In genomic region chr20:47785900-47786762, GRCh38 we compare ENCODE assay signal across 1 cellular context.
A peak's percentile ranks its signal among the peaks of the same experiment; 100 is the strongest.
TF ChIP-seq lines count a peak whose summit lies in the region.

No MANE protein-coding gene starts in this region.

TF ChIP-seq in HepG2, 621 proteins besides CTCF, POLR2A, EP300 and RAD21 (continued from another document and continues in another):
- TF ChIP-seq ZNF264 (CRISPR knock-in tag; IDR thresholded peaks at IDR 0.05) (peak; percentile 14; the same call in 1 of the 2 replicates), NFKBIZ (CRISPR knock-in tag; IDR thresholded peaks at IDR 0.05) (no peak), NRL (CRISPR knock-in tag; IDR thresholded peaks at IDR 0.05; ENCODE audit: borderline replicate concordance) (peak; percentile 22; the same call in 1 of the 2 replicates), ZBTB7B (CRISPR knock-in tag; IDR thresholded peaks at IDR 0.05) (peak; percentile 54), ETV5 (CRISPR knock-in tag; IDR thresholded peaks at IDR 0.05; ENCODE audit: borderline replicate concordance) (peak; percentile 42; the same call in 1 of the 2 replicates), XBP1 (CRISPR knock-in tag; IDR thresholded peaks at IDR 0.05) (0 out of 2 replicates have a peak, but pooled peaks have one; percentile 14), ZNF878 (CRISPR knock-in tag; IDR thresholded peaks at IDR 0.05) (no peak), ZNF607 (CRISPR knock-in tag; IDR thresholded peaks at IDR 0.05; ENCODE audit: borderline replicate concordance) (0 out of 2 replicates have a peak, but pooled peaks have one; percentile 27), RNF219 (CRISPR knock-in tag; IDR thresholded peaks at IDR 0.05) (no peak), POGK (CRISPR knock-in tag; conservative IDR thresholded peaks at IDR 0.05) (no peak; the same call in 1 of the 2 replicates), HNF4A (CRISPR knock-in tag; IDR thresholded peaks at IDR 0.05) (0 out of 2 replicates have a peak, but pooled peaks have one; percentile 17), ZNF501 (CRISPR knock-in tag; IDR thresholded peaks at IDR 0.05) (peak; percentile 52; the same call in 1 of the 2 replicates), GLI4 (CRISPR knock-in tag; IDR thresholded peaks at IDR 0.05; ENCODE audit: borderline replicate concordance) (peak; percentile 76; the same call in 1 of the 2 replicates), ATM (IDR thresholded peaks at IDR 0.05; ENCODE audit: borderline replicate concordance) (no peak), MAX (IDR thresholded peaks at IDR 0.05) (0 out of 2 replicates have a peak, but pooled peaks have one; percentile 45), CCAR2 (optimal IDR thresholded peaks at IDR 0.05; ENCODE audit: low read depth, low read length) (no peak), NAIF1 (CRISPR knock-in tag; IDR thresholded peaks at IDR 0.05; ENCODE audit: borderline replicate concordance) (no peak), NFKB2 (CRISPR knock-in tag; IDR thresholded peaks at IDR 0.05; ENCODE audit: borderline replicate concordance) (peak; percentile 41; the same call in 1 of the 2 replicates), KLF13 (CRISPR knock-in tag; IDR thresholded peaks at IDR 0.05) (no peak), UBTF (CRISPR knock-in tag; IDR thresholded peaks at IDR 0.05) (peak; percentile 86), PATZ1 (CRISPR knock-in tag; IDR thresholded peaks at IDR 0.05) (peak; percentile 72), ZNF263 (CRISPR knock-in tag; IDR thresholded peaks at IDR 0.05) (0 out of 2 replicates have a peak, but pooled peaks have one; percentile 29), SPEN (CRISPR knock-in tag; IDR thresholded peaks at IDR 0.05; ENCODE audit: low read depth) (peak; percentile 59; the same call in 1 of the 2 replicates), CREBL2 (CRISPR knock-in tag; IDR thresholded peaks at IDR 0.05; ENCODE audit: borderline replicate concordance) (peak; percentile 46; the same call in 1 of the 2 replicates)
- TF ChIP-seq, protein P1, sequence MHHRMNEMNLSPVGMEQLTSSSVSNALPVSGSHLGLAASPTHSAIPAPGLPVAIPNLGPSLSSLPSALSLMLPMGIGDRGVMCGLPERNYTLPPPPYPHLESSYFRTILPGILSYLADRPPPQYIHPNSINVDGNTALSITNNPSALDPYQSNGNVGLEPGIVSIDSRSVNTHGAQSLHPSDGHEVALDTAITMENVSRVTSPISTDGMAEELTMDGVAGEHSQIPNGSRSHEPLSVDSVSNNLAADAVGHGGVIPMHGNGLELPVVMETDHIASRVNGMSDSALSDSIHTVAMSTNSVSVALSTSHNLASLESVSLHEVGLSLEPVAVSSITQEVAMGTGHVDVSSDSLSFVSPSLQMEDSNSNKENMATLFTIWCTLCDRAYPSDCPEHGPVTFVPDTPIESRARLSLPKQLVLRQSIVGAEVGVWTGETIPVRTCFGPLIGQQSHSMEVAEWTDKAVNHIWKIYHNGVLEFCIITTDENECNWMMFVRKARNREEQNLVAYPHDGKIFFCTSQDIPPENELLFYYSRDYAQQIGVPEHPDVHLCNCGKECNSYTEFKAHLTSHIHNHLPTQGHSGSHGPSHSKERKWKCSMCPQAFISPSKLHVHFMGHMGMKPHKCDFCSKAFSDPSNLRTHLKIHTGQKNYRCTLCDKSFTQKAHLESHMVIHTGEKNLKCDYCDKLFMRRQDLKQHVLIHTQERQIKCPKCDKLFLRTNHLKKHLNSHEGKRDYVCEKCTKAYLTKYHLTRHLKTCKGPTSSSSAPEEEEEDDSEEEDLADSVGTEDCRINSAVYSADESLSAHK (CRISPR knock-in tag; IDR thresholded peaks at IDR 0.05; ENCODE audit: borderline replicate concordance), result 0 out of 2 replicates have a peak, but pooled peaks have one; percentile 58
- TF ChIP-seq, protein P2, sequence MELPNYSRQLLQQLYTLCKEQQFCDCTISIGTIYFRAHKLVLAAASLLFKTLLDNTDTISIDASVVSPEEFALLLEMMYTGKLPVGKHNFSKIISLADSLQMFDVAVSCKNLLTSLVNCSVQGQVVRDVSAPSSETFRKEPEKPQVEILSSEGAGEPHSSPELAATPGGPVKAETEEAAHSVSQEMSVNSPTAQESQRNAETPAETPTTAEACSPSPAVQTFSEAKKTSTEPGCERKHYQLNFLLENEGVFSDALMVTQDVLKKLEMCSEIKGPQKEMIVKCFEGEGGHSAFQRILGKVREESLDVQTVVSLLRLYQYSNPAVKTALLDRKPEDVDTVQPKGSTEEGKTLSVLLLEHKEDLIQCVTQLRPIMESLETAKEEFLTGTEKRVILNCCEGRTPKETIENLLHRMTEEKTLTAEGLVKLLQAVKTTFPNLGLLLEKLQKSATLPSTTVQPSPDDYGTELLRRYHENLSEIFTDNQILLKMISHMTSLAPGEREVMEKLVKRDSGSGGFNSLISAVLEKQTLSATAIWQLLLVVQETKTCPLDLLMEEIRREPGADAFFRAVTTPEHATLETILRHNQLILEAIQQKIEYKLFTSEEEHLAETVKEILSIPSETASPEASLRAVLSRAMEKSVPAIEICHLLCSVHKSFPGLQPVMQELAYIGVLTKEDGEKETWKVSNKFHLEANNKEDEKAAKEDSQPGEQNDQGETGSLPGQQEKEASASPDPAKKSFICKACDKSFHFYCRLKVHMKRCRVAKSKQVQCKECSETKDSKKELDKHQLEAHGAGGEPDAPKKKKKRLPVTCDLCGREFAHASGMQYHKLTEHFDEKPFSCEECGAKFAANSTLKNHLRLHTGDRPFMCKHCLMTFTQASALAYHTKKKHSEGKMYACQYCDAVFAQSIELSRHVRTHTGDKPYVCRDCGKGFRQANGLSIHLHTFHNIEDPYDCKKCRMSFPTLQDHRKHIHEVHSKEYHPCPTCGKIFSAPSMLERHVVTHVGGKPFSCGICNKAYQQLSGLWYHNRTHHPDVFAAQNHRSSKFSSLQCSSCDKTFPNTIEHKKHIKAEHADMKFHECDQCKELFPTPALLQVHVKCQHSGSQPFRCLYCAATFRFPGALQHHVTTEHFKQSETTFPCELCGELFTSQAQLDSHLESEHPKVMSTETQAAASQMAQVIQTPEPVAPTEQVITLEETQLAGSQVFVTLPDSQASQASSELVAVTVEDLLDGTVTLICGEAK (IDR thresholded peaks at IDR 0.05), result no peak
- TF ChIP-seq, protein P2 (CRISPR knock-in tag; IDR thresholded peaks at IDR 0.05), result no peak
- TF ChIP-seq, protein P3, sequence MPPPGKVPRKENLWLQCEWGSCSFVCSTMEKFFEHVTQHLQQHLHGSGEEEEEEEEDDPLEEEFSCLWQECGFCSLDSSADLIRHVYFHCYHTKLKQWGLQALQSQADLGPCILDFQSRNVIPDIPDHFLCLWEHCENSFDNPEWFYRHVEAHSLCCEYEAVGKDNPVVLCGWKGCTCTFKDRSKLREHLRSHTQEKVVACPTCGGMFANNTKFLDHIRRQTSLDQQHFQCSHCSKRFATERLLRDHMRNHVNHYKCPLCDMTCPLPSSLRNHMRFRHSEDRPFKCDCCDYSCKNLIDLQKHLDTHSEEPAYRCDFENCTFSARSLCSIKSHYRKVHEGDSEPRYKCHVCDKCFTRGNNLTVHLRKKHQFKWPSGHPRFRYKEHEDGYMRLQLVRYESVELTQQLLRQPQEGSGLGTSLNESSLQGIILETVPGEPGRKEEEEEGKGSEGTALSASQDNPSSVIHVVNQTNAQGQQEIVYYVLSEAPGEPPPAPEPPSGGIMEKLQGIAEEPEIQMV (CRISPR knock-in tag; IDR thresholded peaks at IDR 0.05; ENCODE audit: low read depth), result no peak
